8 cellular contexts compared by ENCODE assay signal in the genomic region with DNA sequence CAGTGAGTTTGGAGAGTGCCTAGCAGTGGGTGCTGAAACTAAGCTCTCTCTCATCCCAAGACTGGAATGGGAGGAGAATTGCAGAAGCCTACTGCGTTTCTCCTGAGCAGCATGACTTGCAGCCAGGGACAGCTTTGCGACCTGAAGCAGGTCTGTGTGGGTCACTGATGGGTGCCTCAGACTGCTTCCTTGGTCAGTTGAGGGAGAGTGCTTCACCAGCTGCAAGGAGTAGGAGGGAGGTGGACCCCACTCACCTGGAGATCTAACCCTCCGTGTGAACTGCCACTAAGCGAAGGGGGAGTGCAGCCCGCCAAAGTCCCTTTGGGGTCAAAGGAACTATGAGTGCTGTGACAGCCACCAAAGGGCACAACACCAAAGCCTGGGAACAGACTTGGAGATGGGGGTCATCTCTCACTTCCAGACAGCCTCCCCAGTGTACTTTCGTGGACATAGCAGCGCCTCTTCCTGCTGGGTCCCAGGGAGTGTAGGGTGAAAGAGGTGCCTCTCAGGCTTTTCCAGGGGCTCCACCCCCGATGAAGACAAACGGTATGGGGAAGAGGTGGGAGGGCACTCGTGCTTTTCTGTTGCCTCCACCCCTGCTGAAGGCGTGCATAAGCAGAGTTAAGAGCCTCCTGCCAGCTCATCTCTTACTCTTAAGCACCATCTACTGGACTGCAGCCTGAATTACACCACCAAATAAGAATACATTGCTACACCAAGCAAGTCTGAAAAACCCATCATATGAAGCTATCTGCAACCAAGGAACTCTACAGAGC. TPM values are rescaled to one million over a fixed set of nuclear protein-coding genes. Genes with fewer than 3 reads are reported as not detected.
DNase-seq lines count a peak whose midpoint lies in the region; ATAC-seq and TF ChIP-seq lines count a peak whose summit lies in the region.

No MANE protein-coding gene starts in this region.

- peak; percentile 81 to 87 for TF ChIP-seq RAD21 in liver (IDR thresholded peaks at IDR 0.05)

- H3K9me2 ChIP-seq in MM.1S (replicated peaks; ENCODE audit: insufficient read depth, low read length), result no peaks in the 10 kb centered on the region

- H3K4me3 ChIP-seq in MM.1S (ENCODE audit: low read length) (0 out of 2 replicates have a peak overlapping the region, but pooled peaks have one; percentile 19), liver (ENCODE audit: low read depth in 1 of 3, low read length in 3 of 3) (no peak overlapping the region)

- H3F3A ChIP-seq in MM.1S (ENCODE audit: insufficient read depth, low read length), result no peaks in the 10 kb centered on the region

- H4K20me1 ChIP-seq in MM.1S (ENCODE audit: insufficient read depth, low read length), result no peaks in the 10 kb centered on the region

- no peak overlapping the region for H3K27ac ChIP-seq in MM.1S (ENCODE audit: low read length)
- H3K27ac ChIP-seq in liver (ENCODE audit: low read depth in 1 of 2, low read length in 2 of 2), result no peak overlapping the region

- no peaks in the 10 kb centered on the region for H3K27me3 ChIP-seq in MM.1S (replicated peaks; ENCODE audit: insufficient read depth, low read length)
- H3K27me3 ChIP-seq in liver (ENCODE audit: control insufficient read depth in 4 of 4, insufficient read depth in 4 of 4, low read length in 3 of 4), result no peaks in the 10 kb centered on the region

- peak; percentile 89 for ATAC-seq in HG02610 (IDR thresholded peaks at IDR 0.05; ENCODE audit: unreplicated experiment)
- peak; percentile 94 for ATAC-seq in stimulated activated naive CD8-positive, alpha-beta T cell treated with anti-CD3 and anti-CD28 coated beads, Interleukin-15, Interleukin-2, amounts not matched to agents 100 U/mL and 50 U/mL, for 24 hours

- H3K4me2 ChIP-seq in MM.1S (ENCODE audit: low read depth, low read length), result peak overlapping the region; percentile 40; the same call in 1 of the 2 replicates

- in situ Hi-C loops in ACHN (cut with HindIII; ENCODE audit: low pct_ligation_motif_present, low pct_unique_long_range_greater_than_20kb, low sequenced_read_pairs), result no loop called here

- H3K9me3 ChIP-seq in MM.1S (replicated peaks; ENCODE audit: insufficient read depth, low read length) (no peaks in the 10 kb centered on the region), liver (ENCODE audit: control insufficient read depth in 4 of 4, low read length in 3 of 4) (peaks cover 0 to 4% (median 0%) of the 10 kb centered on the region in 4 donors)

- 48% methylated on average over 11 of the region's 11 CpGs for WGBS in liver

- TF ChIP-seq CTCF in GM12873 (IDR thresholded peaks at IDR 0.05; ENCODE audit: insufficient read depth, low read depth, low read length, missing control alignments) (peak; percentile 82), MM.1S (IDR thresholded peaks at IDR 0.05; ENCODE audit: low read length) (peak; percentile 72), liver (IDR thresholded peaks at IDR 0.05; ENCODE audit: low read depth, low read length, missing input control) (peak; percentile 70)

- H3K4me1 ChIP-seq in MM.1S (ENCODE audit: low read length) (no peaks in the 10 kb centered on the region), liver (ENCODE audit: control insufficient read depth in 4 of 4, insufficient read depth in 4 of 4, low read length in 3 of 4) (no peaks in the 10 kb centered on the region)

- no peaks in the 10 kb centered on the region for H3K79me2 ChIP-seq in MM.1S (ENCODE audit: low read length)

- H3K36me3 ChIP-seq in MM.1S (replicated peaks; ENCODE audit: insufficient read depth, low read length), result no peaks in the 10 kb centered on the region
- no peaks in the 10 kb centered on the region for H3K36me3 ChIP-seq in liver (ENCODE audit: control insufficient read depth in 4 of 4, insufficient read depth in 3 of 4, low read depth in 1 of 4, low read length in 3 of 4)

- DNase-seq in ACHN (peak; percentile 65), MM.1S (peak; percentile 81), SKM-1 treated with dmso at 0.1 percent for 144 hours (lab: John Stamatoyannopoulos, UW; ENCODE audit: unreplicated experiment) (peak; percentile 70), cerebellum (ENCODE audit: low spot score) (peak; percentile 3)
- peak; percentile 37 for DNase-seq in stimulated activated naive CD8-positive, alpha-beta T cell treated with anti-CD3 and anti-CD28 coated beads, Interleukin-15, Interleukin-2, amounts not matched to agents 100 U/mL and 50 U/mL, for 24 hours

- H2AFZ ChIP-seq in MM.1S (ENCODE audit: low read length), result peak overlapping the region; percentile 63

- H3K9ac ChIP-seq in MM.1S (ENCODE audit: low read length), result no peak overlapping the region
- no peak overlapping the region for H3K9ac ChIP-seq in liver (ENCODE audit: low read depth in 1 of 2, low read length in 2 of 2)

TF ChIP-seq in liver, 16 proteins besides CTCF, POLR2A, EP300 and RAD21:
- TF ChIP-seq, protein P1, sequence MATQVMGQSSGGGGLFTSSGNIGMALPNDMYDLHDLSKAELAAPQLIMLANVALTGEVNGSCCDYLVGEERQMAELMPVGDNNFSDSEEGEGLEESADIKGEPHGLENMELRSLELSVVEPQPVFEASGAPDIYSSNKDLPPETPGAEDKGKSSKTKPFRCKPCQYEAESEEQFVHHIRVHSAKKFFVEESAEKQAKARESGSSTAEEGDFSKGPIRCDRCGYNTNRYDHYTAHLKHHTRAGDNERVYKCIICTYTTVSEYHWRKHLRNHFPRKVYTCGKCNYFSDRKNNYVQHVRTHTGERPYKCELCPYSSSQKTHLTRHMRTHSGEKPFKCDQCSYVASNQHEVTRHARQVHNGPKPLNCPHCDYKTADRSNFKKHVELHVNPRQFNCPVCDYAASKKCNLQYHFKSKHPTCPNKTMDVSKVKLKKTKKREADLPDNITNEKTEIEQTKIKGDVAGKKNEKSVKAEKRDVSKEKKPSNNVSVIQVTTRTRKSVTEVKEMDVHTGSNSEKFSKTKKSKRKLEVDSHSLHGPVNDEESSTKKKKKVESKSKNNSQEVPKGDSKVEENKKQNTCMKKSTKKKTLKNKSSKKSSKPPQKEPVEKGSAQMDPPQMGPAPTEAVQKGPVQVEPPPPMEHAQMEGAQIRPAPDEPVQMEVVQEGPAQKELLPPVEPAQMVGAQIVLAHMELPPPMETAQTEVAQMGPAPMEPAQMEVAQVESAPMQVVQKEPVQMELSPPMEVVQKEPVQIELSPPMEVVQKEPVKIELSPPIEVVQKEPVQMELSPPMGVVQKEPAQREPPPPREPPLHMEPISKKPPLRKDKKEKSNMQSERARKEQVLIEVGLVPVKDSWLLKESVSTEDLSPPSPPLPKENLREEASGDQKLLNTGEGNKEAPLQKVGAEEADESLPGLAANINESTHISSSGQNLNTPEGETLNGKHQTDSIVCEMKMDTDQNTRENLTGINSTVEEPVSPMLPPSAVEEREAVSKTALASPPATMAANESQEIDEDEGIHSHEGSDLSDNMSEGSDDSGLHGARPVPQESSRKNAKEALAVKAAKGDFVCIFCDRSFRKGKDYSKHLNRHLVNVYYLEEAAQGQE (IDR thresholded peaks at IDR 0.05), result peak; percentile 26
- TF ChIP-seq, protein P2, sequence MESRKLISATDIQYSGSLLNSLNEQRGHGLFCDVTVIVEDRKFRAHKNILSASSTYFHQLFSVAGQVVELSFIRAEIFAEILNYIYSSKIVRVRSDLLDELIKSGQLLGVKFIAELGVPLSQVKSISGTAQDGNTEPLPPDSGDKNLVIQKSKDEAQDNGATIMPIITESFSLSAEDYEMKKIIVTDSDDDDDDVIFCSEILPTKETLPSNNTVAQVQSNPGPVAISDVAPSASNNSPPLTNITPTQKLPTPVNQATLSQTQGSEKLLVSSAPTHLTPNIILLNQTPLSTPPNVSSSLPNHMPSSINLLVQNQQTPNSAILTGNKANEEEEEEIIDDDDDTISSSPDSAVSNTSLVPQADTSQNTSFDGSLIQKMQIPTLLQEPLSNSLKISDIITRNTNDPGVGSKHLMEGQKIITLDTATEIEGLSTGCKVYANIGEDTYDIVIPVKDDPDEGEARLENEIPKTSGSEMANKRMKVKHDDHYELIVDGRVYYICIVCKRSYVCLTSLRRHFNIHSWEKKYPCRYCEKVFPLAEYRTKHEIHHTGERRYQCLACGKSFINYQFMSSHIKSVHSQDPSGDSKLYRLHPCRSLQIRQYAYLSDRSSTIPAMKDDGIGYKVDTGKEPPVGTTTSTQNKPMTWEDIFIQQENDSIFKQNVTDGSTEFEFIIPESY (IDR thresholded peaks at IDR 0.05), result no peak

RNA-seq across cellular contexts. Expression of a gene that starts 34.3 kb away (rescaled TPM):
- total RNA-seq in cerebellum, result 44.3 TPM
- 10 to 100 TPM in 1 of 2 donors, under 1 TPM in 1; 0.84 to 18.6 TPM for total RNA-seq in liver
- polyA plus RNA-seq in liver, result under 1 TPM; 0.69 to 0.83 TPM

Comparison
In these comparisons a context has a peak if more than half of its experiments do, and no peak if none do; other contexts are left out.
1. DNase-seq: peak in every context shown above with its lines; median percentile 81 in MM.1S; 70 in SKM-1 treated with dmso at 0.1 percent for 144 hours; 65 in ACHN; 37 in stimulated activated naive CD8-positive, alpha-beta T cell treated with anti-CD3 and anti-CD28 coated beads, Interleukin-15, Interleukin-2, amounts not matched to agents 100 U/mL and 50 U/mL, for 24 hours; 3 in cerebellum.